Comparison of ENCODE assay signal across 9 cellular contexts in genomic region chr11:128506999-128507591, GRCh38.
A peak's percentile ranks its signal among the peaks of the same experiment; 100 is the strongest.
DNase-seq lines count a peak whose midpoint lies in the region; ATAC-seq, FAIRE-seq and TF ChIP-seq lines count a peak whose summit lies in the region.
"Had no signal": no experiment of that assay in that cellular context is flagged by ENCODE, and none has a peak within 500 bp of the region (broad histone marks: within the 10 kb centered on the region; RNA-seq: fewer than 3 reads in every experiment).

No MANE protein-coding gene starts in this region.

- H3K27ac ChIP-seq in right lobe of liver (peak overlapping the region; percentile 17 to 66 (median 52)), testis (peak overlapping the region in 1 of 2 donors; percentile 16)

- DNase-seq in activated CD8-positive, alpha-beta memory T cell treated with anti-CD3 and anti-CD28 coated beads, Interleukin-2, amount 10 ng/mL, durations not matched to agents 7 days and 5 days: no peak
- DNase-seq in activated CD8-positive, alpha-beta memory T cell treated with anti-CD3 and anti-CD28 coated beads, Interleukin-2, amount 50 U/mL, for 48 hours: no peak
- DNase-seq in RCC 7860 (ENCODE audit: low spot score) (peak; percentile 91), cerebellar cortex (ENCODE audit: low spot score) (peak; percentile 57), right lobe of liver (peak; percentile 61 to 69 (median 67)), testis (peak; percentile 60), UCSD-AML1 (lab: John Stamatoyannopoulos, UW; ENCODE audit: unreplicated experiment) (no peak)
- DNase-seq: DND-41 had no signal

- peak; percentile 85 for FAIRE-seq in RCC 7860 (lab: Jason Lieb, UNC)

- peak; percentile 58 for TF ChIP-seq POLR2A in right lobe of liver (IDR thresholded peaks at IDR 0.05)
- TF ChIP-seq POLR2A in testis (IDR thresholded peaks at IDR 0.05): no peak

- H3K4me1 ChIP-seq in right lobe of liver (peaks cover 0 to 4% (median 0%) of the 10 kb centered on the region in 4 donors), testis (peaks cover 12% of the 10 kb centered on the region)

- ATAC-seq in activated CD8-positive, alpha-beta memory T cell treated with anti-CD3 and anti-CD28 coated beads, Interleukin-2, amount 10 ng/mL, durations not matched to agents 7 days and 5 days: peak; percentile 17
- ATAC-seq in right lobe of liver (peak; percentile 84 to 94 (median 87)), HG02870 (IDR thresholded peaks at IDR 0.05; ENCODE audit: unreplicated experiment) (no peak)

- peak overlapping the region; percentile 86 for H3K27ac Mint-ChIP-seq in activated CD8-positive, alpha-beta memory T cell treated with anti-CD3 and anti-CD28 coated beads, Interleukin-2, amount 10 ng/mL, durations not matched to agents 7 days and 5 days

- TF ChIP-seq CTCF in right lobe of liver (IDR thresholded peaks at IDR 0.05) (no peak), testis (IDR thresholded peaks at IDR 0.05) (no peak)

- H3K36me3 ChIP-seq in right lobe of liver (no peaks in the 10 kb centered on the region), testis (ENCODE audit: low read depth, missing control alignments) (no peaks in the 10 kb centered on the region)

- H3K9me3 ChIP-seq in right lobe of liver (no peaks in the 10 kb centered on the region), testis (no peaks in the 10 kb centered on the region)

- whole genome bisulfite sequencing in right lobe of liver (ENCODE audit: insufficient coverage, low coverage, low lambda C conversion rate, missing lambda C conversion rate): 15% methylated on average over 8 of the region's 12 CpGs
- 22 to 34% methylated on average over 11 to 12 of the region's 12 CpGs for WGBS in testis, 2 donors

- no peaks in the 10 kb centered on the region for H3K9me3 Mint-ChIP-seq in activated CD8-positive, alpha-beta memory T cell treated with anti-CD3 and anti-CD28 coated beads, Interleukin-2, amount 10 ng/mL, durations not matched to agents 7 days and 5 days (ENCODE audit: low read depth)

- CTCF ChIA-PET in activated CD8-positive, alpha-beta memory T cell treated with anti-CD3 and anti-CD28 coated beads, Interleukin-2, amount 10 ng/mL, durations not matched to agents 7 days and 5 days (lab: Charles Lee): interaction anchor here (2.4 to 14.7 kb wide), 5 partner anchors 11 to 217 kb away, joined by 9 to 108 read pairs (median 15); no protein-coding TSS in a partner anchor

- no peaks in the 10 kb centered on the region for H3K27me3 Mint-ChIP-seq in activated CD8-positive, alpha-beta memory T cell treated with anti-CD3 and anti-CD28 coated beads, Interleukin-2, amount 10 ng/mL, durations not matched to agents 7 days and 5 days

- H3K36me3 Mint-ChIP-seq in activated CD8-positive, alpha-beta memory T cell treated with anti-CD3 and anti-CD28 coated beads, Interleukin-2, amount 10 ng/mL, durations not matched to agents 7 days and 5 days: peaks cover 74% of the 10 kb centered on the region

- H3K4me3 ChIP-seq in right lobe of liver (peak overlapping the region in 2 of 3 donors; percentile 1 to 26), testis (no peak overlapping the region)

- peaks cover 97% of the 10 kb centered on the region for H3K4me1 Mint-ChIP-seq in activated CD8-positive, alpha-beta memory T cell treated with anti-CD3 and anti-CD28 coated beads, Interleukin-2, amount 10 ng/mL, durations not matched to agents 7 days and 5 days

- intact Hi-C loops in right lobe of liver (cut with DNase I) (no loop called here), testis (cut with DNase I; ENCODE audit: low total_unique reads) (no loop called here)

- peak overlapping the region; percentile 99 for H3K4me3 Mint-ChIP-seq in activated CD8-positive, alpha-beta memory T cell treated with anti-CD3 and anti-CD28 coated beads, Interleukin-2, amount 10 ng/mL, durations not matched to agents 7 days and 5 days

- H3K27me3 ChIP-seq in right lobe of liver (no peaks in the 10 kb centered on the region), testis (no peaks in the 10 kb centered on the region)

Comparison
In these comparisons a context has a peak if more than half of its experiments do, and no peak if none do; other contexts are left out.
1. DNase-seq: peak in RCC 7860 (single experiment), cerebellar cortex (single experiment), right lobe of liver (3 of 3) and testis (single experiment); none in activated CD8-positive, alpha-beta memory T cell treated with anti-CD3 and anti-CD28 coated beads, Interleukin-2, amount 10 ng/mL, durations not matched to agents 7 days and 5 days (single experiment), activated CD8-positive, alpha-beta memory T cell treated with anti-CD3 and anti-CD28 coated beads, Interleukin-2, amount 50 U/mL, for 48 hours (single experiment) and UCSD-AML1 (single experiment).
2. H3K4me3 ChIP-seq: peak in right lobe of liver (2 of 3); none in testis (0 of 2).